In the genomic region with DNA sequence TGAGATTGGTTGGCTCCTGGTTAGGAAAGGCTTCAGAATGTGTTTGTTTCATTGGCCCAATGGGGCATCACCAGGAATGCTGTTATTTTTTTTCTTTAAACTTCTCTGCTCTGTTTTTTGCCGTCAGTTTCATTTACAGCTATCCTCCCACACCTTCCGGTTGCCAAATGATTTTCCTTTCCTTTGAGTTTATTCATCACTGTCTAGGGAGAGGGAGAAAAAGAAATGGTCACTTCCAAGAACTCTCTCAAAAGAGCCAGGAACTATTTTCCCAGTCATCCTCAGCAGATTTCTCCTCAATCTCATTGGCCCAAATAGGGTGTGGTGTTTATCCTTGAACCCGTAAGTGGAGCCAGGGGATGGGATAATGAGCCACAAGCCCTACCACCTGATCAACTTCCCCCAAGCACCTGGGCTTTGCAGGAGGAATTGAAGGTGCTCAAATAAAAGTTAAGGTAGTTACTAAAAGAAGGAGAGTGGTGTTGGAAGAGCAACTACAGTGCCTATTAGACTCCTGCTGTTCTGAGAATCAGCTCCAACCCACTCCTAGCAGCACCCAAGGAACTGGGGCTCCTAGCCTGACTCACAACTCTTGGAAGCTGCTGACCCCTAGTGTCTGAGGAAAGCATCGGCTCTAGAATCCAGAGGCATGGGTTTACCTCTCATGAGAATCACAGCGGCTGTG, we compare ENCODE assay signal across 9 cellular contexts. TPM values are rescaled to one million over a fixed set of nuclear protein-coding genes. Genes with fewer than 3 reads are reported as not detected.
A peak's percentile ranks its signal among the peaks of the same experiment; 100 is the strongest.
DNase-seq lines count a peak whose midpoint lies in the region; ATAC-seq, FAIRE-seq and TF ChIP-seq lines count a peak whose summit lies in the region.
"Had no signal": no experiment of that assay in that cellular context is flagged by ENCODE, and none has a peak within 500 bp of the region (broad histone marks: within the 10 kb centered on the region; RNA-seq: fewer than 3 reads in every experiment).

No MANE protein-coding gene starts in this region.

- H3K4me3 ChIP-seq in GM23338 (no peak overlapping the region), OCI-LY1 (ENCODE audit: low read depth, low read length, poor library complexity, severe bottlenecking) (no peak overlapping the region), kidney (ENCODE audit: low read length in 2 of 2) (no peak overlapping the region)

- H2AFZ ChIP-seq in GM23338: no peak overlapping the region
- H2AFZ ChIP-seq in OCI-LY1 (ENCODE audit: low read length): no peak overlapping the region

- no peak overlapping the region for H3K27ac ChIP-seq in GM23338 (ENCODE audit: low read depth)
- no peak overlapping the region for H3K27ac ChIP-seq in OCI-LY1 (ENCODE audit: low read depth, low read length, poor library complexity, severe bottlenecking)
- H3K27ac ChIP-seq in kidney (ENCODE audit: low read depth in 2 of 2, low read length in 2 of 2): no peak overlapping the region

- H3K27me3 ChIP-seq in GM23338 (ENCODE audit: insufficient read depth) (peaks cover 32% of the 10 kb centered on the region), OCI-LY1 (ENCODE audit: insufficient read depth, low read length) (no peaks in the 10 kb centered on the region)

- peak; percentile 41 to 90 for ATAC-seq in activated naive CD4-positive, alpha-beta T cell treated with anti-CD3 and anti-CD28 coated beads, Interleukin-2, amount 50 U/mL, for 72 hours
- ATAC-seq in GM23338: peak; percentile 98
- ATAC-seq in stimulated activated effector memory CD8-positive, alpha-beta T cell treated with anti-CD3 and anti-CD28 coated beads, Interleukin-12 subunit alpha, Interleukin-12 subunit beta, amount 100 ng/mL, for 72 hours: peak; percentile 58

- in situ Hi-C loops in T47D (cut with HindIII; ENCODE audit: low pct_unique_long_range_greater_than_20kb, low sequenced_read_pairs): no loop called here

- H3K27me3 Mint-ChIP-seq in GM23338 (ENCODE audit: insufficient read depth, low read depth, poor library complexity): peaks cover 21% of the 10 kb centered on the region
- H3K27me3 Mint-ChIP-seq: natural killer cell treated with Interleukin-12 subunit alpha and Interleukin-12 subunit beta and Interleukin-15 and Interleukin-18, amount 100 ng/mL, for 72 hours had no signal

- H3K9me2 ChIP-seq in GM23338 (ENCODE audit: insufficient read depth): no peaks in the 10 kb centered on the region
- no peaks in the 10 kb centered on the region for H3K9me2 ChIP-seq in OCI-LY1 (ENCODE audit: low read depth, low read length)

- no peaks in the 10 kb centered on the region; the same call in 1 of the 2 replicates for H3K4me1 ChIP-seq in GM23338 (ENCODE audit: insufficient read depth)
- H3K4me1 ChIP-seq in OCI-LY1 (ENCODE audit: insufficient read depth, low read length, severe bottlenecking): no peaks in the 10 kb centered on the region
- H3K4me1 ChIP-seq in kidney (ENCODE audit: control insufficient read depth in 1 of 2, insufficient read depth in 1 of 2, low read depth in 1 of 2, low read length in 2 of 2): peaks cover 9 to 28% of the 10 kb centered on the region in 2 donors

- H3K79me2 ChIP-seq in GM23338 (replicated peaks; ENCODE audit: insufficient read depth) (no peaks in the 10 kb centered on the region), OCI-LY1 (ENCODE audit: insufficient read depth, low read length) (no peaks in the 10 kb centered on the region)

- peak; percentile 95 to 99 for TF ChIP-seq CTCF in GM23338 (conservative IDR thresholded peaks at IDR 0.05; ENCODE audit: low read depth in 2 of 2)
- TF ChIP-seq CTCF in OCI-LY1 (IDR thresholded peaks at IDR 0.05; ENCODE audit: low read length): peak; percentile 94
- TF ChIP-seq CTCF in kidney (IDR thresholded peaks at IDR 0.05; ENCODE audit: borderline replicate concordance, extremely low read depth, insufficient read depth): peak; percentile 78

- H3K36me3 ChIP-seq in GM23338 (ENCODE audit: insufficient read depth) (no peaks in the 10 kb centered on the region), OCI-LY1 (ENCODE audit: insufficient read depth, low read length) (no peaks in the 10 kb centered on the region), kidney (ENCODE audit: control insufficient read depth in 1 of 2, insufficient read depth in 2 of 2, low read length in 2 of 2) (no peaks in the 10 kb centered on the region)

- no peaks in the 10 kb centered on the region for H3K36me3 Mint-ChIP-seq in activated naive CD4-positive, alpha-beta T cell treated with anti-CD3 and anti-CD28 coated beads, Interleukin-2, amount 50 U/mL, for 72 hours
- no peaks in the 10 kb centered on the region for H3K36me3 Mint-ChIP-seq in GM23338 (ENCODE audit: low read depth)
- no peaks in the 10 kb centered on the region for H3K36me3 Mint-ChIP-seq in stimulated activated effector memory CD8-positive, alpha-beta T cell treated with anti-CD3 and anti-CD28 coated beads, Interleukin-12 subunit alpha, Interleukin-12 subunit beta, amount 100 ng/mL, for 72 hours
- H3K36me3 Mint-ChIP-seq: natural killer cell treated with Interleukin-12 subunit alpha and Interleukin-12 subunit beta and Interleukin-15 and Interleukin-18, amount 100 ng/mL, for 72 hours had no signal

- DNase-seq in activated naive CD4-positive, alpha-beta T cell treated with anti-CD3 and anti-CD28 coated beads, Interleukin-2, amount 50 U/mL, for 72 hours (ENCODE audit: low spot score in 2 of 2): peak in 1 of 2 donors; percentile 43
- no peak for DNase-seq in activated naive CD4-positive, alpha-beta T cell (lab: John Stamatoyannopoulos, UW)
- DNase-seq in GM23338 (ENCODE audit: low spot score): peak; percentile 95
- peak; percentile 2 for DNase-seq in KG1 (lab: John Stamatoyannopoulos, UW)
- DNase-seq in T47D (ENCODE audit: low read depth in 1 of 2, low spot score in 1 of 2): peak; percentile 62 to 95
- peak; percentile 59 for DNase-seq in kidney
- no peak for DNase-seq in stimulated activated effector memory CD8-positive, alpha-beta T cell treated with anti-CD3 and anti-CD28 coated beads, Interleukin-12 subunit alpha, Interleukin-12 subunit beta, amount 100 ng/mL, for 72 hours (ENCODE audit: low spot score in 2 of 2)

- no peak overlapping the region for H3K9ac ChIP-seq in OCI-LY1 (ENCODE audit: low read length)
- no peak overlapping the region for H3K9ac ChIP-seq in kidney (ENCODE audit: low read length in 2 of 2)

- FAIRE-seq in kidney (lab: Jason Lieb, UNC): peak; percentile 62

- H3K9me3 ChIP-seq in OCI-LY1 (ENCODE audit: low read length) (no peaks in the 10 kb centered on the region), kidney (ENCODE audit: control insufficient read depth in 1 of 2, low read length in 2 of 2) (no peaks in the 10 kb centered on the region)

- H3K9me3 Mint-ChIP-seq in activated naive CD4-positive, alpha-beta T cell treated with anti-CD3 and anti-CD28 coated beads, Interleukin-2, amount 50 U/mL, for 72 hours: no peaks in the 10 kb centered on the region
- no peaks in the 10 kb centered on the region for H3K9me3 Mint-ChIP-seq in GM23338
- H3K9me3 Mint-ChIP-seq in stimulated activated effector memory CD8-positive, alpha-beta T cell treated with anti-CD3 and anti-CD28 coated beads, Interleukin-12 subunit alpha, Interleukin-12 subunit beta, amount 100 ng/mL, for 72 hours: no peaks in the 10 kb centered on the region
- H3K9me3 Mint-ChIP-seq: natural killer cell treated with Interleukin-12 subunit alpha and Interleukin-12 subunit beta and Interleukin-15 and Interleukin-18, amount 100 ng/mL, for 72 hours had no signal

- H3K4me3 Mint-ChIP-seq in GM23338: no peak overlapping the region
- H3K4me3 Mint-ChIP-seq in stimulated activated effector memory CD8-positive, alpha-beta T cell treated with anti-CD3 and anti-CD28 coated beads, Interleukin-12 subunit alpha, Interleukin-12 subunit beta, amount 100 ng/mL, for 72 hours: no peak overlapping the region
- H3K4me3 Mint-ChIP-seq: natural killer cell treated with Interleukin-12 subunit alpha and Interleukin-12 subunit beta and Interleukin-15 and Interleukin-18, amount 100 ng/mL, for 72 hours had no signal

- intact Hi-C loops in kidney (cut with DNase I): loop anchor here (10.0 kb wide), 2 partner anchors 180 to 540 kb away; no protein-coding TSS in a partner anchor

- H4K20me1 ChIP-seq in GM23338 (replicated peaks; ENCODE audit: insufficient read depth): no peaks in the 10 kb centered on the region; the same call in 1 of the 2 replicates
- no peaks in the 10 kb centered on the region for H4K20me1 ChIP-seq in OCI-LY1 (ENCODE audit: insufficient read depth, low read length)

- no peak overlapping the region for H3K27ac Mint-ChIP-seq in activated naive CD4-positive, alpha-beta T cell treated with anti-CD3 and anti-CD28 coated beads, Interleukin-2, amount 50 U/mL, for 72 hours
- no peak overlapping the region for H3K27ac Mint-ChIP-seq in GM23338
- no peak overlapping the region for H3K27ac Mint-ChIP-seq in stimulated activated effector memory CD8-positive, alpha-beta T cell treated with anti-CD3 and anti-CD28 coated beads, Interleukin-12 subunit alpha, Interleukin-12 subunit beta, amount 100 ng/mL, for 72 hours
- H3K27ac Mint-ChIP-seq: natural killer cell treated with Interleukin-12 subunit alpha and Interleukin-12 subunit beta and Interleukin-15 and Interleukin-18, amount 100 ng/mL, for 72 hours had no signal

- H3K4me2 ChIP-seq in GM23338 (no peak overlapping the region), OCI-LY1 (ENCODE audit: low read length) (no peak overlapping the region)

- H3F3A ChIP-seq in GM23338 (replicated peaks; ENCODE audit: low read depth) (no peaks in the 10 kb centered on the region), OCI-LY1 (ENCODE audit: insufficient read depth, low read length) (no peaks in the 10 kb centered on the region)

- peaks cover 4% of the 10 kb centered on the region; the same call in 2 of the 3 replicates for H3K4me1 Mint-ChIP-seq in GM23338
- no peaks in the 10 kb centered on the region for H3K4me1 Mint-ChIP-seq in stimulated activated effector memory CD8-positive, alpha-beta T cell treated with anti-CD3 and anti-CD28 coated beads, Interleukin-12 subunit alpha, Interleukin-12 subunit beta, amount 100 ng/mL, for 72 hours

TF ChIP-seq in GM23338, 12 proteins besides CTCF, POLR2A, EP300 and RAD21 (continues in another document):
- TF ChIP-seq, protein P1, sequence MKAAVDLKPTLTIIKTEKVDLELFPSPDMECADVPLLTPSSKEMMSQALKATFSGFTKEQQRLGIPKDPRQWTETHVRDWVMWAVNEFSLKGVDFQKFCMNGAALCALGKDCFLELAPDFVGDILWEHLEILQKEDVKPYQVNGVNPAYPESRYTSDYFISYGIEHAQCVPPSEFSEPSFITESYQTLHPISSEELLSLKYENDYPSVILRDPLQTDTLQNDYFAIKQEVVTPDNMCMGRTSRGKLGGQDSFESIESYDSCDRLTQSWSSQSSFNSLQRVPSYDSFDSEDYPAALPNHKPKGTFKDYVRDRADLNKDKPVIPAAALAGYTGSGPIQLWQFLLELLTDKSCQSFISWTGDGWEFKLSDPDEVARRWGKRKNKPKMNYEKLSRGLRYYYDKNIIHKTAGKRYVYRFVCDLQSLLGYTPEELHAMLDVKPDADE (IDR thresholded peaks at IDR 0.05): no peak
- TF ChIP-seq ZNF114 (CRISPR knock-in tag; IDR thresholded peaks at IDR 0.05) (no peak), CREB1 (CRISPR knock-in tag; IDR thresholded peaks at IDR 0.05; ENCODE audit: low read depth) (no peak)

RNA-seq across cellular contexts. Expression of gene SCHIP1, which starts 34.8 kb away (rescaled TPM):
- not detected for total RNA-seq in activated naive CD4-positive, alpha-beta T cell treated with anti-CD3 and anti-CD28 coated beads, Interleukin-2, amount 50 U/mL, for 72 hours
- 12.2 and 17.3 TPM in 2 replicates for total RNA-seq in GM23338 (2014; rRNA removed; shearing (Covaris generic))
- polyA plus RNA-seq in GM23338 (2016; fragmentation: Nextera tagmentation; extraction: Ambion mirVana): 9.5 and 17.1 TPM in 2 replicates
- total RNA-seq in kidney: 4.9 TPM
- 9.4 TPM for polyA plus RNA-seq in kidney (ENCODE audit: insufficient read depth, low read depth, low replicate concordance)
- total RNA-seq: natural killer cell treated with Interleukin-12 subunit alpha and Interleukin-12 subunit beta and Interleukin-15 and Interleukin-18, amount 100 ng/mL, for 72 hours had no signal

Comparison
In these comparisons a context has a peak if more than half of its experiments do, and no peak if none do; other contexts are left out.
1. DNase-seq: peak in GM23338 (single experiment), KG1 (single experiment), T47D (2 of 2) and kidney (single experiment); none in activated naive CD4-positive, alpha-beta T cell (0 of 4) and stimulated activated effector memory CD8-positive, alpha-beta T cell treated with anti-CD3 and anti-CD28 coated beads, Interleukin-12 subunit alpha, Interleukin-12 subunit beta, amount 100 ng/mL, for 72 hours (0 of 2).
2. Peak in every context shown above with its lines, with median percentiles within 50 percentile points of each other: ATAC-seq and CTCF ChIP-seq.